ENCODE assay signal across 8 cellular contexts in genomic region chr1:36366091-36366661, GRCh38. TPM values are rescaled to one million over a fixed set of nuclear protein-coding genes. Genes with fewer than 3 reads are reported as not detected.
DNase-seq lines count a peak whose midpoint lies in the region; FAIRE-seq and TF ChIP-seq lines count a peak whose summit lies in the region.

No MANE protein-coding gene starts in this region.

- intact Hi-C loops in PC-9 (cut with micrococcal nuclease; ENCODE audit: unreplicated experiment) (no loop called here), kidney (cut with DNase I) (no loop called here)

- no peaks in the 10 kb centered on the region for H3K9me2 ChIP-seq in PC-9 (ENCODE audit: insufficient read depth)

- H3K9me3 ChIP-seq in PC-9 (ENCODE audit: insufficient read depth, low read depth) (no peaks in the 10 kb centered on the region), kidney (ENCODE audit: control insufficient read depth in 1 of 2, low read length in 2 of 2) (no peaks in the 10 kb centered on the region)

- H3K4me1 Mint-ChIP-seq in osteocyte (ENCODE audit: unreplicated experiment): peaks cover 29% of the 10 kb centered on the region

- H3K27ac ChIP-seq in PC-9: no peak overlapping the region
- H3K27ac ChIP-seq in kidney (ENCODE audit: low read depth in 2 of 2, low read length in 2 of 2): peak overlapping the region in 1 of 2 donors; percentile 40

- H3K4me3 ChIP-seq in fibroblast of pulmonary artery (replicated peaks; ENCODE audit: low read depth, low read length) (no peak overlapping the region), PC-9 (no peak overlapping the region), kidney (ENCODE audit: low read length in 2 of 2) (no peak overlapping the region)

- H3K4me2 ChIP-seq in PC-9: no peak overlapping the region

- H3K9ac ChIP-seq in kidney (ENCODE audit: low read length in 2 of 2): no peak overlapping the region

- TF ChIP-seq CTCF in fibroblast of pulmonary artery (IDR thresholded peaks at IDR 0.05; ENCODE audit: low read length, missing control alignments) (peak; percentile 16), osteocyte (IDR thresholded peaks at IDR 0.05) (no peak), PC-9 (conservative IDR thresholded peaks at IDR 0.05) (no peak), kidney (IDR thresholded peaks at IDR 0.05; ENCODE audit: borderline replicate concordance, extremely low read depth, insufficient read depth) (no peak)

- H3K4me1 ChIP-seq in PC-9 (replicated peaks; ENCODE audit: insufficient read depth) (peaks cover 9% of the 10 kb centered on the region; the same call in 1 of the 2 replicates), kidney (ENCODE audit: control insufficient read depth in 1 of 2, insufficient read depth in 1 of 2, low read depth in 1 of 2, low read length in 2 of 2) (peaks cover 6 to 17% of the 10 kb centered on the region in 2 donors)

- peaks cover 17% of the 10 kb centered on the region for H4K20me1 ChIP-seq in PC-9 (ENCODE audit: insufficient read depth)

- no peaks in the 10 kb centered on the region for H3K27me3 ChIP-seq in PC-9 (ENCODE audit: insufficient read depth, low read depth)

- DNase-seq in MV-4-11 (lab: John Stamatoyannopoulos, UW) (peak; percentile 43), fibroblast of pulmonary artery (ENCODE audit: low read depth) (peak; percentile 80), osteocyte (ENCODE audit: extremely low spot score, unreplicated experiment) (no peak), PC-9 (no peak), SW480 (ENCODE audit: low spot score) (no peak), NCI-H1092 treated with DMSO at 0.1 percent for 48 hours (lab: John Stamatoyannopoulos, UW) (no peak), kidney (no peak)
- DNase-seq in activated CD8-positive, alpha-beta memory T cell treated with anti-CD3 and anti-CD28 coated beads, Interleukin-2, amount 50 U/mL, for 1 hour (ENCODE audit: extremely low read depth): peak; percentile 54

- POLR2A ChIA-PET in PC-9 (lab: Charles Lee; ENCODE audit: unreplicated experiment): no interaction called here

- CTCF ChIA-PET in PC-9 (lab: Charles Lee): interaction anchor here (0.6 to 1.0 kb wide), 2 partner anchors 24 to 111 kb away, joined by 4 to 5 read pairs; no protein-coding TSS in a partner anchor

- H3K9me3 Mint-ChIP-seq in osteocyte (ENCODE audit: unreplicated experiment): no peaks in the 10 kb centered on the region

- FAIRE-seq in kidney (lab: Jason Lieb, UNC): no peak

- no TSS peak for BruUV-seq in PC-9 (replicated peaks; lab: Mats Ljungman, UMichigan)

- no peak overlapping the region for H2AFZ ChIP-seq in PC-9

- peaks cover 20% of the 10 kb centered on the region; the same call in 1 of the 2 replicates for H3K36me3 ChIP-seq in PC-9 (ENCODE audit: low read depth)
- peaks cover 10 to 14% of the 10 kb centered on the region in 2 donors for H3K36me3 ChIP-seq in kidney (ENCODE audit: control insufficient read depth in 1 of 2, insufficient read depth in 2 of 2, low read length in 2 of 2)

- peaks cover 33% of the 10 kb centered on the region; the same call in 1 of the 2 replicates for H3F3A ChIP-seq in PC-9 (ENCODE audit: insufficient read depth, low read depth)

- peak overlapping the region; percentile 67 for H3K27ac Mint-ChIP-seq in osteocyte (ENCODE audit: unreplicated experiment)

- peaks cover 63% of the 10 kb centered on the region for H3K79me2 ChIP-seq in PC-9 (ENCODE audit: low read depth)

- no peak overlapping the region for H3K4me3 Mint-ChIP-seq in osteocyte (ENCODE audit: unreplicated experiment)

- H3K27me3 Mint-ChIP-seq in osteocyte (ENCODE audit: unreplicated experiment): no peaks in the 10 kb centered on the region

- H3K36me3 Mint-ChIP-seq in osteocyte (ENCODE audit: unreplicated experiment): peaks cover 21% of the 10 kb centered on the region

RNA-seq across cellular contexts. Expression of gene STK40, which starts 19.5 kb away (rescaled TPM):
- 42.0 and 45.0 TPM in 2 replicates for total RNA-seq in osteocyte
- total RNA-seq in PC-9 (2021): 42.9 and 59.2 TPM in 2 replicates
- total RNA-seq in kidney: 39.2 TPM
- 30.9 TPM for polyA plus RNA-seq in kidney (ENCODE audit: insufficient read depth, low read depth, low replicate concordance)

RNA-seq across cellular contexts. Expression of gene LSM10, which starts 31.5 kb away (rescaled TPM):
- total RNA-seq in osteocyte (46.5 and 48.2 TPM in 2 replicates), PC-9 (2021) (33.4 and 39.7 TPM in 2 replicates), kidney (29.5 TPM)
- 91.6 TPM for polyA plus RNA-seq in kidney (ENCODE audit: insufficient read depth, low read depth, low replicate concordance)

RNA-seq across cellular contexts. Expression of gene EVA1B, which starts 42.7 kb away (rescaled TPM):
- total RNA-seq in osteocyte (113 and 115 TPM in 2 replicates), PC-9 (2021) (12.4 and 20.5 TPM in 2 replicates), kidney (31.8 TPM)
- polyA plus RNA-seq in kidney (ENCODE audit: insufficient read depth, low read depth, low replicate concordance): 91.8 TPM

Comparison
In these comparisons a context has a peak if more than half of its experiments do, and no peak if none do; other contexts are left out.
1. DNase-seq: peak in MV-4-11 (single experiment), activated CD8-positive, alpha-beta memory T cell treated with anti-CD3 and anti-CD28 coated beads, Interleukin-2, amount 50 U/mL, for 1 hour (single experiment) and fibroblast of pulmonary artery (single experiment); none in osteocyte (single experiment), PC-9 (0 of 2), SW480 (single experiment), NCI-H1092 treated with DMSO at 0.1 percent for 48 hours (single experiment) and kidney (single experiment).